8 cellular contexts compared by ENCODE assay signal in the genomic region with DNA sequence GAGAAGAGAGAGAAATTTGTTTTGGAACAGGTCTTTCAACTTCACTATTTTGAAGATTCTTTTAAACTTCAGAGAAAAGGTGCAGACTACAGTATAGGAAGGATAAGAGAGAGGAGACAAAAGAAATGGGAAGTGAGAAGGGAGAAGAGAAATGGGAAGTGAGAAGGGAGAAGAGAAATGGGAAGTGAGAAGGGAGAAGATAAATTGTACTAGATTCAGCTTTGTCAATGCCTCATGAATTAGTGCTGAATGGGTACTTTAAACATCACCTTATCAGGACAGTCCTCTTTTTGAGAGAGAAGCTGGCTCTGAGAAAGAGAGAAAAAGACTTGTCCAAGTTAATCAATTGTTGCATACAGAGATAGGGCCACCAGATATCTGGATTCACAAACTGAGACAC. TPM values are rescaled to one million over a fixed set of nuclear protein-coding genes. Genes with fewer than 3 reads are reported as not detected.
DNase-seq lines count a peak whose midpoint lies in the region; ATAC-seq and TF ChIP-seq lines count a peak whose summit lies in the region.

No MANE protein-coding gene starts in this region.

- H3K36me3 Mint-ChIP-seq in CD14-positive monocyte: peaks cover 0 to 3% of the 10 kb centered on the region in 2 donors
- no peaks in the 10 kb centered on the region for H3K36me3 Mint-ChIP-seq in activated CD8-positive, alpha-beta T cell treated with anti-CD3 and anti-CD28 coated beads for 36 hours (ENCODE audit: low read depth)

- H3K27me3 Mint-ChIP-seq in CD14-positive monocyte (ENCODE audit: low read depth in 3 of 3): peaks cover 38 to 56% (median 45%) of the 10 kb centered on the region in 3 donors
- peaks cover 49% of the 10 kb centered on the region for H3K27me3 Mint-ChIP-seq in activated CD8-positive, alpha-beta T cell treated with anti-CD3 and anti-CD28 coated beads for 36 hours

- H3K9me3 ChIP-seq in HEK293 (ENCODE audit: control insufficient read depth, insufficient read depth, low read depth, low read length) (no peaks in the 10 kb centered on the region), liver (ENCODE audit: control insufficient read depth in 4 of 4, low read length in 3 of 4) (no peaks in the 10 kb centered on the region), vagina (no peaks in the 10 kb centered on the region), thyroid gland (no peaks in the 10 kb centered on the region)

- TF ChIP-seq POLR2A in vagina (IDR thresholded peaks at IDR 0.05): no peak
- no peak for TF ChIP-seq POLR2A in thyroid gland (IDR thresholded peaks at IDR 0.05)

- peaks cover 0 to 5% (median 3%) of the 10 kb centered on the region in 7 donors for H3K9me3 Mint-ChIP-seq in CD14-positive monocyte
- H3K9me3 Mint-ChIP-seq in activated CD8-positive, alpha-beta T cell treated with anti-CD3 and anti-CD28 coated beads for 36 hours: no peaks in the 10 kb centered on the region

- H3K27ac Mint-ChIP-seq in CD14-positive monocyte: peak overlapping the region in 2 of 7 donors; percentile 38 to 83
- H3K27ac Mint-ChIP-seq in activated CD8-positive, alpha-beta T cell treated with anti-CD3 and anti-CD28 coated beads for 36 hours: no peak overlapping the region

- peak overlapping the region; percentile 72 to 92 for H3K4me3 Mint-ChIP-seq in CD14-positive monocyte
- peak overlapping the region; percentile 55 for H3K4me3 Mint-ChIP-seq in activated CD8-positive, alpha-beta T cell treated with anti-CD3 and anti-CD28 coated beads for 36 hours

- TF ChIP-seq CTCF in CD14-positive monocyte (IDR thresholded peaks at IDR 0.05) (no peak), HEK293 (tag by site-specific recombination; IDR thresholded peaks at IDR 0.05) (no peak), liver (IDR thresholded peaks at IDR 0.05; ENCODE audit: low read depth, low read length, missing input control) (no peak), vagina (IDR thresholded peaks at IDR 0.05) (no peak), thyroid gland (IDR thresholded peaks at IDR 0.05) (no peak)
- TF ChIP-seq CTCF in activated CD8-positive, alpha-beta T cell treated with anti-CD3 and anti-CD28 coated beads for 36 hours (IDR thresholded peaks at IDR 0.05): no peak

- intact Hi-C loops in CD14-positive monocyte (cut with micrococcal nuclease) (no loop called here), vagina (cut with DNase I) (loop anchor here (10.0 kb wide), 2 partner anchors 65 to 145 kb away; no protein-coding TSS in a partner anchor), thyroid gland (cut with DNase I) (no loop called here)
- intact Hi-C loops in activated CD8-positive, alpha-beta T cell treated with anti-CD3 and anti-CD28 coated beads for 36 hours (cut with micrococcal nuclease): loop anchor here (10.0 kb wide), 1 partner anchor 485 kb away; no protein-coding TSS in a partner anchor

- DNase-seq in CD14-positive monocyte (ENCODE audit: low spot score) (no peak), vagina (ENCODE audit: extremely low spot score in 2 of 2) (no peak), thyroid gland (no peak), NCI-H524 (lab: John Stamatoyannopoulos, UW) (no peak)
- DNase-seq in activated CD8-positive, alpha-beta T cell treated with anti-CD3 and anti-CD28 coated beads for 36 hours: no peak
- no peak for DNase-seq in activated CD4-positive, CD25-positive, alpha-beta regulatory T cell treated with anti-CD3 and anti-CD28 coated beads, Interleukin-2, amount 50 U/mL, for 72 hours

- peak overlapping the region; percentile 78 for H3K4me3 ChIP-seq in HEK293 (ENCODE audit: low read depth, low read length)
- peak overlapping the region in 2 of 3 donors; percentile 70 to 78 for H3K4me3 ChIP-seq in liver (ENCODE audit: low read depth in 1 of 3, low read length in 3 of 3)
- H3K4me3 ChIP-seq in vagina: peak overlapping the region; percentile 71 to 81
- peak overlapping the region in 1 of 3 donors; percentile 59 for H3K4me3 ChIP-seq in thyroid gland (replicated peaks in 1 of 3)

- no peak for ATAC-seq in activated CD8-positive, alpha-beta T cell treated with anti-CD3 and anti-CD28 coated beads for 36 hours

- H3K4me1 ChIP-seq in HEK293 (ENCODE audit: control insufficient read depth, insufficient read depth, low read length) (peaks cover 3% of the 10 kb centered on the region; the same call in 1 of the 2 replicates), liver (ENCODE audit: control insufficient read depth in 4 of 4, insufficient read depth in 4 of 4, low read length in 3 of 4) (peaks cover 5 to 15% (median 10%) of the 10 kb centered on the region in 4 donors), vagina (peaks cover 45% of the 10 kb centered on the region), thyroid gland (peaks cover 0 to 5% of the 10 kb centered on the region in 2 donors)

- CTCF ChIA-PET in HEK293 (lab: Yijun Ruan, JAX): interaction anchor here (0.6 to 1.3 kb wide), 5 partner anchors 23 to 1228 kb away, joined by 3 to 4 read pairs (median 3); no protein-coding TSS in a partner anchor
- CTCF ChIA-PET in activated CD8-positive, alpha-beta T cell treated with anti-CD3 and anti-CD28 coated beads for 36 hours (lab: Charles Lee): interaction anchor here (1.2 to 1.7 kb wide), 2 partner anchors 49 to 158 kb away, joined by 5 to 8 read pairs; no protein-coding TSS in a partner anchor

- POLR2A ChIA-PET in HEK293 (lab: Yijun Ruan, JAX): interaction anchor here (1.1 to 1.6 kb wide), 3 partner anchors 10 to 20 kb away, joined by 3 to 4 read pairs (median 3); no protein-coding TSS in a partner anchor
- POLR2A ChIA-PET in activated CD8-positive, alpha-beta T cell treated with anti-CD3 and anti-CD28 coated beads for 36 hours (lab: Charles Lee): no interaction called here

- TF ChIP-seq RAD21 in liver (IDR thresholded peaks at IDR 0.05): peak in 1 of 2 donors; percentile 4

- H3K9ac ChIP-seq in liver (ENCODE audit: low read depth in 1 of 2, low read length in 2 of 2): no peak overlapping the region

- H3K27me3 ChIP-seq in liver (ENCODE audit: control insufficient read depth in 4 of 4, insufficient read depth in 4 of 4, low read length in 3 of 4) (peaks cover 0 to 15% (median 0%) of the 10 kb centered on the region in 4 donors), vagina (no peaks in the 10 kb centered on the region), thyroid gland (no peaks in the 10 kb centered on the region)

- H3K27ac ChIP-seq in HEK293 (ENCODE audit: extremely low read depth, low read depth, low read length) (no peak overlapping the region), liver (ENCODE audit: low read depth in 1 of 2, low read length in 2 of 2) (peak overlapping the region in 1 of 2 donors; percentile 73), vagina (peak overlapping the region; percentile 89), thyroid gland (peak overlapping the region in 1 of 3 donors; percentile 74)

- H3K36me3 ChIP-seq in HEK293 (ENCODE audit: control insufficient read depth in 2 of 2, insufficient read depth in 1 of 2, low read length in 2 of 2): no peaks in the 10 kb centered on the region
- H3K36me3 ChIP-seq in liver (ENCODE audit: control insufficient read depth in 4 of 4, insufficient read depth in 3 of 4, low read depth in 1 of 4, low read length in 3 of 4): no peaks in the 10 kb centered on the region
- no peaks in the 10 kb centered on the region for H3K36me3 ChIP-seq in vagina
- no peaks in the 10 kb centered on the region for H3K36me3 ChIP-seq in thyroid gland

- peaks cover 15% of the 10 kb centered on the region for H3K4me1 Mint-ChIP-seq in CD14-positive monocyte
- H3K4me1 Mint-ChIP-seq in activated CD8-positive, alpha-beta T cell treated with anti-CD3 and anti-CD28 coated beads for 36 hours (ENCODE audit: low read depth): peaks cover 3% of the 10 kb centered on the region

TF ChIP-seq in HEK293, 187 proteins besides CTCF, POLR2A, EP300 and RAD21 (continues in another document):
- TF ChIP-seq ZBTB10 (tag by site-specific recombination; IDR thresholded peaks at IDR 0.05): no peak

TF ChIP-seq in liver, 16 proteins besides CTCF, POLR2A, EP300 and RAD21 (continues in another document):
- TF ChIP-seq HNF4G (IDR thresholded peaks at IDR 0.05): no peak
- TF ChIP-seq, protein P1, sequence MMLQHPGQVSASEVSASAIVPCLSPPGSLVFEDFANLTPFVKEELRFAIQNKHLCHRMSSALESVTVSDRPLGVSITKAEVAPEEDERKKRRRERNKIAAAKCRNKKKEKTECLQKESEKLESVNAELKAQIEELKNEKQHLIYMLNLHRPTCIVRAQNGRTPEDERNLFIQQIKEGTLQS (IDR thresholded peaks at IDR 0.05): no peak
- TF ChIP-seq, protein P2, sequence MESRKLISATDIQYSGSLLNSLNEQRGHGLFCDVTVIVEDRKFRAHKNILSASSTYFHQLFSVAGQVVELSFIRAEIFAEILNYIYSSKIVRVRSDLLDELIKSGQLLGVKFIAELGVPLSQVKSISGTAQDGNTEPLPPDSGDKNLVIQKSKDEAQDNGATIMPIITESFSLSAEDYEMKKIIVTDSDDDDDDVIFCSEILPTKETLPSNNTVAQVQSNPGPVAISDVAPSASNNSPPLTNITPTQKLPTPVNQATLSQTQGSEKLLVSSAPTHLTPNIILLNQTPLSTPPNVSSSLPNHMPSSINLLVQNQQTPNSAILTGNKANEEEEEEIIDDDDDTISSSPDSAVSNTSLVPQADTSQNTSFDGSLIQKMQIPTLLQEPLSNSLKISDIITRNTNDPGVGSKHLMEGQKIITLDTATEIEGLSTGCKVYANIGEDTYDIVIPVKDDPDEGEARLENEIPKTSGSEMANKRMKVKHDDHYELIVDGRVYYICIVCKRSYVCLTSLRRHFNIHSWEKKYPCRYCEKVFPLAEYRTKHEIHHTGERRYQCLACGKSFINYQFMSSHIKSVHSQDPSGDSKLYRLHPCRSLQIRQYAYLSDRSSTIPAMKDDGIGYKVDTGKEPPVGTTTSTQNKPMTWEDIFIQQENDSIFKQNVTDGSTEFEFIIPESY (IDR thresholded peaks at IDR 0.05): no peak
- no peak for TF ChIP-seq FOXA2 (IDR thresholded peaks at IDR 0.05)
- TF ChIP-seq HNF4A (conservative IDR thresholded peaks at IDR 0.05): no peak

RNA-seq across cellular contexts. Expression of gene P3H2, which starts 1.0 kb away (rescaled TPM):
- polyA plus RNA-seq in CD14-positive monocyte: under 1 TPM; 0.27 to 0.31 TPM
- not detected for total RNA-seq in activated CD8-positive, alpha-beta T cell treated with anti-CD3 and anti-CD28 coated beads for 36 hours
- total RNA-seq in liver: 1 to 10 TPM; 3.7 to 6.9 TPM
- 1 to 10 TPM; 1.9 to 4.5 TPM for polyA plus RNA-seq in liver
- total RNA-seq in vagina: 41.7 TPM
- total RNA-seq in thyroid gland: 10 to 100 TPM in 1 of 4 donors, 1 to 10 TPM in 3; 4.2 to 20.2 (median 5.7) TPM

Comparison
In these comparisons a context has a peak if more than half of its experiments do, and no peak if none do; other contexts are left out.
1. RNA of gene P3H2, which starts 1.0 kb away (total RNA-seq): 41.7 TPM in vagina (single experiment), 3.7 to 6.9 TPM in liver and 4.2 to 20.2 TPM in thyroid gland; not detected in activated CD8-positive, alpha-beta T cell treated with anti-CD3 and anti-CD28 coated beads for 36 hours; every median in the first group is over 4 times any median in the second.
2. intact Hi-C loops: an anchor here in activated CD8-positive, alpha-beta T cell treated with anti-CD3 and anti-CD28 coated beads for 36 hours (10.0 kb wide) and vagina (10.0 kb wide); none called in CD14-positive monocyte and thyroid gland.